ENCODE assay signal across 38 cellular contexts in genomic region chr9:112878752-112879151, GRCh38. TPM values are rescaled to one million over a fixed set of nuclear protein-coding genes. Genes with fewer than 3 reads are reported as not detected.
DNase-seq lines count a peak whose midpoint lies in the region; ATAC-seq and TF ChIP-seq lines count a peak whose summit lies in the region.
"Had no signal": no experiment of that assay in that cellular context is flagged by ENCODE, and none has a peak within 500 bp of the region (broad histone marks: within the 10 kb centered on the region; RNA-seq: fewer than 3 reads in every experiment).

No MANE protein-coding gene starts in this region.

- ATAC-seq in PC-3 (peak; percentile 77), left lung (peak; percentile 26), mucosa of descending colon (no peak), right lobe of liver (no peak)
- no peak for ATAC-seq in activated T-cell treated with anti-CD3 and anti-CD28 coated beads, Interleukin-2, amount 50 U/mL, for 72 hours (replicated peaks in 1 of 2)
- ATAC-seq: A549; CD8-positive, alpha-beta T cell had no signal

- H3K9ac ChIP-seq in PC-3 (ENCODE audit: low read length), result peak overlapping the region; percentile 46
- H3K9ac ChIP-seq: BLaER1; BLaER1 treated with 17β-estradiol and CSF1 and Interleukin-3, amounts not matched to agents 10 nM and 100 nM had no signal

- peak overlapping the region; percentile 92 for H3K27ac ChIP-seq in PC-3 (ENCODE audit: low read length)
- peak overlapping the region; percentile 49 for H3K27ac ChIP-seq in VCaP
- H3K27ac ChIP-seq in left lung, result no peak overlapping the region
- no peak overlapping the region for H3K27ac ChIP-seq in right lobe of liver
- H3K27ac ChIP-seq: 22Rv1; A549; BLaER1; BLaER1 treated with 17β-estradiol and CSF1 and Interleukin-3, amounts not matched to agents 10 nM and 100 nM; C4-2B had no signal

- H3K9me3 Mint-ChIP-seq in activated T-cell treated with anti-CD3 and anti-CD28 coated beads, Interleukin-2, amount 50 U/mL, for 72 hours, result peaks cover 0 to 2% of the 10 kb centered on the region in 2 donors
- no peaks in the 10 kb centered on the region for H3K9me3 Mint-ChIP-seq in activated naive CD4-positive, alpha-beta T cell treated with anti-CD3 and anti-CD28 coated beads, Interleukin-2, amount 10 ng/mL, durations not matched to agents 7 days and 5 days
- H3K9me3 Mint-ChIP-seq: CD14-positive monocyte; CD4-positive, alpha-beta memory T cell; CD4-positive, alpha-beta T cell; CD4-positive, CD25-positive, alpha-beta regulatory T cell; CD8-positive, alpha-beta memory T cell; CD8-positive, alpha-beta T cell had no signal

- no peaks in the 10 kb centered on the region for H3K4me1 Mint-ChIP-seq in activated T-cell treated with anti-CD3 and anti-CD28 coated beads, Interleukin-2, amount 50 U/mL, for 72 hours (ENCODE audit: low read depth)
- H3K4me1 Mint-ChIP-seq in activated naive CD4-positive, alpha-beta T cell treated with anti-CD3 and anti-CD28 coated beads, Interleukin-2, amount 10 ng/mL, durations not matched to agents 7 days and 5 days, result no peaks in the 10 kb centered on the region
- H3K4me1 Mint-ChIP-seq: B cell; CD4-positive, alpha-beta memory T cell; CD8-positive, alpha-beta memory T cell had no signal

- H3F3A ChIP-seq in PC-3 (ENCODE audit: low read length, unreplicated experiment), result no peaks in the 10 kb centered on the region

- H3K36me3 ChIP-seq in PC-3 (ENCODE audit: low read depth, low read length) (no peaks in the 10 kb centered on the region), left lung (peaks cover 0 to 52% of the 10 kb centered on the region in 2 donors), mucosa of descending colon (ENCODE audit: low read depth) (no peaks in the 10 kb centered on the region), right lobe of liver (no peaks in the 10 kb centered on the region)
- H3K36me3 ChIP-seq: BE2C had no signal

- no TSS peak for BruUV-seq in PC-3 (replicated peaks; lab: Mats Ljungman, UMichigan)

- DNase-seq in LNCaP clone FGC (ENCODE audit: low read depth), result peak; percentile 67
- peak; percentile 64 for DNase-seq in PC-3
- DNase-seq in left lung, result no peak
- no peak for DNase-seq in activated T-cell treated with anti-CD3 and anti-CD28 coated beads, Interleukin-2, amount 50 U/mL, for 72 hours
- DNase-seq in activated naive CD4-positive, alpha-beta T cell treated with anti-CD3 and anti-CD28 coated beads, Interleukin-2, amount 10 ng/mL, durations not matched to agents 7 days and 5 days, result no peak
- DNase-seq in mucosa of descending colon, result no peak
- DNase-seq in right lobe of liver, result no peak
- DNase-seq: 8988T; ACHN; AML-193; BE2C; C1 segment of cervical spinal cord; Caco-2; Calu3; CD4-positive, alpha-beta memory T cell; CD4-positive, alpha-beta T cell; CD4-positive, CD25-positive, alpha-beta regulatory T cell; CD8-positive, alpha-beta memory T cell; CD8-positive, alpha-beta T cell; COR-L47; DMS 273 treated with DMSO at 0.1 percent for 48 hours; DMS153; DMS53; DMS79; DMS79 treated with DMSO at 0.1 percent for 48 hours; DND-41; EL had no signal

- no peaks in the 10 kb centered on the region for H3K79me2 ChIP-seq in PC-3 (ENCODE audit: low read length)

- H3K27me3 ChIP-seq in PC-3 (ENCODE audit: low read length) (no peaks in the 10 kb centered on the region), left lung (no peaks in the 10 kb centered on the region), right lobe of liver (no peaks in the 10 kb centered on the region)
- H3K27me3 ChIP-seq: BE2C; BLaER1; BLaER1 treated with 17β-estradiol and CSF1 and Interleukin-3, amounts not matched to agents 10 nM and 100 nM had no signal

- no peaks in the 10 kb centered on the region for H3K9me2 ChIP-seq in PC-3 (replicated peaks; ENCODE audit: low read length)

- no peak overlapping the region for H3K4me3 ChIP-seq in LNCaP clone FGC (ENCODE audit: low read depth, low read length)
- H3K4me3 ChIP-seq in PC-3 (ENCODE audit: low read length), result no peak overlapping the region
- H3K4me3 ChIP-seq in left lung, result no peak overlapping the region
- H3K4me3 ChIP-seq in mucosa of descending colon, result no peak overlapping the region
- no peak overlapping the region for H3K4me3 ChIP-seq in right lobe of liver
- H3K4me3 ChIP-seq: A549; BLaER1; BLaER1 treated with 17β-estradiol and CSF1 and Interleukin-3, amounts not matched to agents 10 nM and 100 nM had no signal

- no peak overlapping the region for H3K4me3 Mint-ChIP-seq in activated T-cell treated with anti-CD3 and anti-CD28 coated beads, Interleukin-2, amount 50 U/mL, for 72 hours
- H3K4me3 Mint-ChIP-seq in activated naive CD4-positive, alpha-beta T cell treated with anti-CD3 and anti-CD28 coated beads, Interleukin-2, amount 10 ng/mL, durations not matched to agents 7 days and 5 days, result no peak overlapping the region
- H3K4me3 Mint-ChIP-seq: B cell; CD14-positive monocyte; CD4-positive, alpha-beta memory T cell; CD4-positive, alpha-beta T cell; CD4-positive, CD25-positive, alpha-beta regulatory T cell; CD8-positive, alpha-beta memory T cell; CD8-positive, alpha-beta T cell had no signal

- CTCF ChIA-PET in PC-3 (lab: Charles Lee), result no interaction called here
- CTCF ChIA-PET in activated naive CD4-positive, alpha-beta T cell treated with anti-CD3 and anti-CD28 coated beads, Interleukin-2, amount 10 ng/mL, durations not matched to agents 7 days and 5 days (lab: Charles Lee), result no interaction called here

- no peak for TF ChIP-seq POLR2A in right lobe of liver (IDR thresholded peaks at IDR 0.05)

- H3K36me3 Mint-ChIP-seq in activated T-cell treated with anti-CD3 and anti-CD28 coated beads, Interleukin-2, amount 50 U/mL, for 72 hours (ENCODE audit: insufficient read depth in 2 of 2), result peaks cover 0 to 5% of the 10 kb centered on the region in 2 donors
- peaks cover 2% of the 10 kb centered on the region for H3K36me3 Mint-ChIP-seq in activated naive CD4-positive, alpha-beta T cell treated with anti-CD3 and anti-CD28 coated beads, Interleukin-2, amount 10 ng/mL, durations not matched to agents 7 days and 5 days

- TF ChIP-seq CTCF in LNCaP clone FGC (IDR thresholded peaks at IDR 0.05; ENCODE audit: control insufficient read depth, extremely low read depth, insufficient read depth) (no peak), PC-3 (conservative IDR thresholded peaks at IDR 0.05; ENCODE audit: low read depth, low read length) (no peak), VCaP (conservative IDR thresholded peaks at IDR 0.05) (no peak), left lung (IDR thresholded peaks at IDR 0.05) (no peak), mucosa of descending colon (IDR thresholded peaks at IDR 0.05) (no peak), right lobe of liver (IDR thresholded peaks at IDR 0.05) (no peak)

- H3K27ac Mint-ChIP-seq in activated T-cell treated with anti-CD3 and anti-CD28 coated beads, Interleukin-2, amount 50 U/mL, for 72 hours, result no peak overlapping the region
- no peak overlapping the region for H3K27ac Mint-ChIP-seq in activated naive CD4-positive, alpha-beta T cell treated with anti-CD3 and anti-CD28 coated beads, Interleukin-2, amount 10 ng/mL, durations not matched to agents 7 days and 5 days
- H3K27ac Mint-ChIP-seq: B cell; CD14-positive monocyte; CD4-positive, alpha-beta memory T cell; CD4-positive, alpha-beta T cell; CD4-positive, CD25-positive, alpha-beta regulatory T cell; CD8-positive, alpha-beta T cell had no signal

- no peaks in the 10 kb centered on the region for H3K27me3 Mint-ChIP-seq in activated T-cell treated with anti-CD3 and anti-CD28 coated beads, Interleukin-2, amount 50 U/mL, for 72 hours (ENCODE audit: low read depth)
- no peaks in the 10 kb centered on the region for H3K27me3 Mint-ChIP-seq in activated naive CD4-positive, alpha-beta T cell treated with anti-CD3 and anti-CD28 coated beads, Interleukin-2, amount 10 ng/mL, durations not matched to agents 7 days and 5 days
- H3K27me3 Mint-ChIP-seq: B cell; CD4-positive, alpha-beta memory T cell; CD4-positive, alpha-beta T cell; CD8-positive, alpha-beta memory T cell had no signal

- H4K20me1 ChIP-seq in PC-3 (ENCODE audit: low read length), result no peaks in the 10 kb centered on the region
- H4K20me1 ChIP-seq: BLaER1; BLaER1 treated with 17β-estradiol and CSF1 and Interleukin-3, amounts not matched to agents 10 nM and 100 nM had no signal

- H3K9me3 ChIP-seq in PC-3 (ENCODE audit: low read length), result no peaks in the 10 kb centered on the region
- H3K9me3 ChIP-seq in left lung, result no peaks in the 10 kb centered on the region
- H3K9me3 ChIP-seq in mucosa of descending colon, result no peaks in the 10 kb centered on the region
- H3K9me3 ChIP-seq in right lobe of liver, result no peaks in the 10 kb centered on the region
- H3K9me3 ChIP-seq: A549; BE2C; BLaER1; BLaER1 treated with 17β-estradiol and CSF1 and Interleukin-3, amounts not matched to agents 10 nM and 100 nM; Caco-2 had no signal

- POLR2A ChIA-PET in PC-3 (lab: Charles Lee; ENCODE audit: unreplicated experiment), result no interaction called here

- peak overlapping the region; percentile 59 for H3K4me2 ChIP-seq in PC-3 (ENCODE audit: low read length)
- H3K4me2 ChIP-seq: A549; BLaER1; BLaER1 treated with 17β-estradiol and CSF1 and Interleukin-3, amounts not matched to agents 10 nM and 100 nM had no signal

- no peak overlapping the region for H2AFZ ChIP-seq in PC-3 (ENCODE audit: low read length)

- intact Hi-C loops in PC-3 (cut with micrococcal nuclease) (no loop called here), left lung (cut with DNase I) (no loop called here), mucosa of descending colon (cut with DNase I, micrococcal nuclease) (no loop called here), right lobe of liver (cut with DNase I) (no loop called here)

- WGBS in right lobe of liver (ENCODE audit: insufficient coverage, low coverage, low lambda C conversion rate, missing lambda C conversion rate), result 89% methylated on average over 2 of the region's 2 CpGs

- H3K4me1 ChIP-seq in PC-3 (ENCODE audit: insufficient read depth, low read length), result peaks cover 49% of the 10 kb centered on the region
- H3K4me1 ChIP-seq in left lung, result no peaks in the 10 kb centered on the region
- no peaks in the 10 kb centered on the region for H3K4me1 ChIP-seq in mucosa of descending colon (ENCODE audit: low read depth)
- no peaks in the 10 kb centered on the region for H3K4me1 ChIP-seq in right lobe of liver
- H3K4me1 ChIP-seq: A549, BE2C, BLaER1 had no signal

RNA-seq across cellular contexts. Expression of gene SLC46A2, which starts 11.9 kb away (rescaled TPM):
- total RNA-seq in PC-3 (2014; rRNA removed), result not detected in 2 replicates
- total RNA-seq in left lung, result 10 to 100 TPM in 1 of 2 donors, 1 to 10 TPM in 1; 7.0 to 13.0 TPM
- not detected for total RNA-seq in activated T-cell treated with anti-CD3 and anti-CD28 coated beads, Interleukin-2, amount 50 U/mL, for 72 hours
- under 1 TPM in 1 of 3 donors, not detected in 2; 0.16 TPM for total RNA-seq in mucosa of descending colon
- under 1 TPM in 3 of 6 experiments, not detected in 3; 0.18 to 0.50 (median 0.25) TPM for total RNA-seq in right lobe of liver
- total RNA-seq: A172; A673; B cell; Caco-2; Calu3; CD4-positive, alpha-beta memory T cell; CD4-positive, alpha-beta T cell; CD4-positive, CD25-positive, alpha-beta regulatory T cell; CD8-positive, alpha-beta memory T cell; CD8-positive, alpha-beta T cell; Daoy had no signal

Comparison
In these comparisons a context has a peak if more than half of its experiments do, and no peak if none do; other contexts are left out.
1. DNase-seq: peak in LNCaP clone FGC (single experiment) and PC-3 (single experiment); none in left lung (0 of 2), activated T-cell treated with anti-CD3 and anti-CD28 coated beads, Interleukin-2, amount 50 U/mL, for 72 hours (0 of 2), activated naive CD4-positive, alpha-beta T cell treated with anti-CD3 and anti-CD28 coated beads, Interleukin-2, amount 10 ng/mL, durations not matched to agents 7 days and 5 days (single experiment), mucosa of descending colon (0 of 3) and right lobe of liver (0 of 3).
2. ATAC-seq: peak in PC-3 (single experiment) and left lung (single experiment); none in activated T-cell treated with anti-CD3 and anti-CD28 coated beads, Interleukin-2, amount 50 U/mL, for 72 hours (0 of 2), mucosa of descending colon (single experiment) and right lobe of liver (0 of 4).
3. H3K27ac ChIP-seq: peak in PC-3 (single experiment) and VCaP (single experiment); none in left lung (0 of 2) and right lobe of liver (0 of 3).